In the genomic region with DNA sequence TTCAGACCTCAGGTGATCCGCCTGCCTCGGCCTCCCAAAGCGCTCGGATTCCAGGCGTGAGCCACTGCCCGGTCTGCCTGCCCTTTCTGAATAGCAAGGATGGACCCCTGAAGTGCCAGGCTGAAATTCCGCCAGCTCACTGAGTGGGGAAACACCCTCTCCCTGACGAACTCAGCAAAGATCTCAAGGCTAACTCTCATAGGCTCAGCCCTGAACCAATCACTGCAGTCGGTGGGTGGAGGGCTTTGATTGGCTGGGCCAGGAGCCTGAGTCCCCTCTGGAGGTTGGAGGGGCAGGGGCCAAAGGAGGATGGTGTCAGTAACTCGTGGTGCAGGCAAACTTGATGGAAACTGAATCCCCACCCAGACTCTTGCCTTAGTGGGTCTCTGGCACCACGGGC, we compare ENCODE assay signal across 25 cellular contexts. TPM values are rescaled to one million over a fixed set of nuclear protein-coding genes. Genes with fewer than 3 reads are reported as not detected.
DNase-seq lines count a peak whose midpoint lies in the region; TF ChIP-seq lines count a peak whose summit lies in the region.
"Had no signal": no experiment of that assay in that cellular context is flagged by ENCODE, and none has a peak within 500 bp of the region (broad histone marks: within the 10 kb centered on the region; RNA-seq: fewer than 3 reads in every experiment).

No MANE protein-coding gene starts in this region.

- TF ChIP-seq CTCF in BE2C (IDR thresholded peaks at IDR 0.05; ENCODE audit: low read depth, low read length) (no peak), GM13977 (IDR thresholded peaks at IDR 0.05; ENCODE audit: extremely low read depth, insufficient read depth, missing control alignments) (no peak)

- H3K9me3 ChIP-seq in BE2C = no peaks in the 10 kb centered on the region
- H3K9me3 ChIP-seq: heart left ventricle, lower lobe of right lung, neutrophil, spleen, stomach had no signal

- no peaks in the 10 kb centered on the region; the same call in 1 of the 2 replicates for H3K27me3 ChIP-seq in BE2C

- no peak overlapping the region for H3K4me3 ChIP-seq in BE2C (ENCODE audit: low read depth, low read length)
- H3K4me3 ChIP-seq: heart left ventricle, lower lobe of right lung, spleen, stomach had no signal

- in situ Hi-C loops in GM13977 (cut with MboI; ENCODE audit: low pct_unique_long_range_greater_than_20kb, low sequenced_read_pairs, unreplicated experiment) = no loop called here

- DNase-seq in BE2C (peak; percentile 64), GM13977 (ENCODE audit: low spot score) (peak; percentile 11), NCI-H82 (lab: John Stamatoyannopoulos, UW) (peak; percentile 95), iPS DF 19.7 (ENCODE audit: low read depth, low spot score) (peak; percentile 74), COLO668 (lab: John Stamatoyannopoulos, UW; ENCODE audit: unreplicated experiment) (no peak), HUDEP-2 (lab: John Stamatoyannopoulos, UW; ENCODE audit: unreplicated experiment in 76 of 76) (no peak), SW480 (ENCODE audit: low spot score) (no peak), UCSD-AML1 (lab: John Stamatoyannopoulos, UW; ENCODE audit: unreplicated experiment) (no peak)
- DNase-seq: activated CD4-positive, CD25-positive, alpha-beta regulatory T cell treated with anti-CD3 and anti-CD28 coated beads, Interleukin-2, amount 50 U/mL, for 72 hours; activated CD8-positive, alpha-beta memory T cell treated with anti-CD3 and anti-CD28 coated beads for 24 hours; activated naive CD4-positive, alpha-beta T cell treated with Interleukin-2 at 50 U/mL for 16 hours; activated T-cell treated with anti-CD3 and anti-CD28 coated beads, Interleukin-2, amount 50 U/mL, for 4 hours; amniotic stem cell; CD8-positive, alpha-beta memory T cell; heart left ventricle; kidney; lower lobe of right lung; NCI-H1417; NCI-H2171 treated with DMSO at 0.1 percent for 48 hours; retina; spleen; stimulated activated CD4-positive, alpha-beta T cell treated with anti-CD3 and anti-CD28 coated beads, Interleukin-4, amount 100 ng/mL, for 4 hours; stomach; trophoblast cell had no signal

- no peaks in the 10 kb centered on the region for H3K36me3 ChIP-seq in BE2C
- H3K36me3 ChIP-seq: heart left ventricle, lower lobe of right lung, neutrophil, spleen, stomach had no signal

- no peaks in the 10 kb centered on the region for H3K4me1 ChIP-seq in BE2C
- H3K4me1 ChIP-seq: heart left ventricle, lower lobe of right lung, spleen had no signal

RNA-seq across cellular contexts. Expression of a gene that starts 11.2 kb away (rescaled TPM):
- polyA plus RNA-seq in BE2C (2012; ENCODE audit: insufficient read depth, insufficient read length, low read depth) = 1.2 TPM
- polyA plus RNA-seq: CD8-positive, alpha-beta memory T cell had no signal

RNA-seq across cellular contexts. Expression of a gene that starts 29.4 kb away (rescaled TPM):
- 103 TPM for polyA plus RNA-seq in BE2C (2012; ENCODE audit: insufficient read depth, insufficient read length, low read depth)

Comparison
In these comparisons a context has a peak if more than half of its experiments do, and no peak if none do; other contexts are left out.
1. DNase-seq: peak in BE2C (single experiment), GM13977 (single experiment), NCI-H82 (single experiment) and iPS DF 19.7 (single experiment); none in COLO668 (single experiment), HUDEP-2 (0 of 76), SW480 (single experiment) and UCSD-AML1 (single experiment).